In the genomic region with DNA sequence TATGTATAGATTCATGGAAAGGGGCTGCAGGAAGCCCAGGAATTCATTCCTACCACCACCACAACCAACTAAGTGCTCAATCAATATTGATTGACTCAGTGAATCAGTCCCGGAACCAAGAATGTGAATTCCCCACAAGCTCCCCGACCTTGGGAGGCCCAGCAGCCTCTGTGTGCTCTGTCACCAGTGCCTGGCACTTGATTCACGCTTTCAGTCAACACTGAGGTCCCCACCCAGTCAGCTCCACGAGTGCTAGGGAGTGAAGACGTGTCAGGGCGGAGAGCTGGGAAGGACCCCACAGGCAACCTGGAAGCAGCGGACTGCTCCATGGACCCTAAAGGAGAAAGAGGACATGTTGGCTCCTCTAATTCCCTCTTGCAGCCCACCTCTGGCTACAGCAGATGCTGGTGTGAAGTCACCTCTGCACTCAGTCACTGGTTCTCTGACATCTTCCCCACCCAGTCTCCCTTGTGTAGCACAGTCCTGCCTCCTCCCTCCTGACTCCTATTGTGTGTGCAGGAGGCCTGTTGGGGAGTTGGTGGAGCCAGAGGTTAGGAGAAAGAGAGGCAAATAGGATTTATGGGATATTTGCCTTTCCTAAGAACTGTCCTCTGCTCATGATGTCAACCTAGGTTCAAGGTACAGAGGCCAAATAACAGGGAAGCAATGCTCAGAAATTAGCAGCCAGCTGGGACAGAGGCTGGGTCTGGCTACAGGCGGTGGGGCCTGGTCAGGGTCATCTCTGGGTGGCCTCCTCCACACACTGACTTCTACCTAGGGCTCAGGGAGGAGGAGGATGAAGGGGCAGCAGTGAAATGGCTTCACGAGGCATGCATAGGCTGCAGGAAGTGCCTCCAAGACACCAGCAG, we compare ENCODE assay signal across 1 cellular context.
TF ChIP-seq lines count a peak whose summit lies in the region.
"Not testable (repeated sequence)": the region's sequence is repeated elsewhere in the genome, so short reads cannot be mapped to it uniquely, and the experiment has no call there.

No MANE protein-coding gene starts in this region.

TF ChIP-seq in HepG2, 621 proteins besides CTCF, POLR2A, EP300 and RAD21:
- TF ChIP-seq HDAC2 (CRISPR knock-in tag; IDR thresholded peaks at IDR 0.05) (0 out of 2 replicates have a peak, but pooled peaks have one; percentile 19), MED1 (CRISPR knock-in tag; IDR thresholded peaks at IDR 0.05) (peak; percentile 69), KDM6A (CRISPR knock-in tag; IDR thresholded peaks at IDR 0.05; ENCODE audit: low read depth) (peak; percentile 57; the same call in 1 of the 2 replicates), HOXA3 (CRISPR knock-in tag; IDR thresholded peaks at IDR 0.05) (peak; percentile 23; the same call in 1 of the 2 replicates), ZFY (CRISPR knock-in tag; IDR thresholded peaks at IDR 0.05) (peak; percentile 39; the same call in 1 of the 2 replicates), FOXA3 (CRISPR knock-in tag; IDR thresholded peaks at IDR 0.05) (peak; percentile 27; the same call in 1 of the 2 replicates), HNF4A (CRISPR knock-in tag; IDR thresholded peaks at IDR 0.05) (peak; percentile 83), MIXL1 (CRISPR knock-in tag; IDR thresholded peaks at IDR 0.05) (0 out of 2 replicates have a peak, but pooled peaks have one; percentile 39), RXRA (CRISPR knock-in tag; IDR thresholded peaks at IDR 0.05) (peak; percentile 41; the same call in 1 of the 2 replicates), BCL6 (CRISPR knock-in tag; IDR thresholded peaks at IDR 0.05) (peak; percentile 30; the same call in 1 of the 2 replicates), ELF3 (CRISPR knock-in tag; IDR thresholded peaks at IDR 0.05) (peak; percentile 81), SP5 (CRISPR knock-in tag; IDR thresholded peaks at IDR 0.05; ENCODE audit: borderline replicate concordance, low read depth) (0 out of 2 replicates have a peak, but pooled peaks have one; percentile 29), RXRB (CRISPR knock-in tag; IDR thresholded peaks at IDR 0.05; ENCODE audit: borderline replicate concordance) (peak; percentile 50; the same call in 1 of the 2 replicates), FOXA1 (CRISPR knock-in tag; IDR thresholded peaks at IDR 0.05) (0 out of 2 replicates have a peak, but pooled peaks have one; percentile 17), GATAD2A (CRISPR knock-in tag; IDR thresholded peaks at IDR 0.05) (peak; percentile 72), HMG20B (CRISPR knock-in tag; conservative IDR thresholded peaks at IDR 0.05) (0 out of 2 replicates have a peak, but pooled peaks have one; percentile 49), RARA (CRISPR knock-in tag; IDR thresholded peaks at IDR 0.05) (peak; percentile 78), SOX5 (CRISPR knock-in tag; IDR thresholded peaks at IDR 0.05; ENCODE audit: borderline replicate concordance) (peak; percentile 53; the same call in 1 of the 2 replicates), SAP130 (CRISPR knock-in tag; IDR thresholded peaks at IDR 0.05; ENCODE audit: low read depth) (peak; percentile 49; the same call in 1 of the 2 replicates), NR2F6 (CRISPR knock-in tag; IDR thresholded peaks at IDR 0.05) (peak; percentile 75), SOX13 (CRISPR knock-in tag; conservative IDR thresholded peaks at IDR 0.05 in 1 of 2, IDR thresholded peaks at IDR 0.05 in 1 of 2) (peak in 1 of 2 experiments; percentile 52; a peak in 1 of 4 replicates), ZNF143 (CRISPR knock-in tag; IDR thresholded peaks at IDR 0.05) (0 out of 2 replicates have a peak, but pooled peaks have one; percentile 31), NCOA2 (CRISPR knock-in tag; IDR thresholded peaks at IDR 0.05) (peak; percentile 30; the same call in 1 of the 2 replicates)
- TF ChIP-seq, protein P1, sequence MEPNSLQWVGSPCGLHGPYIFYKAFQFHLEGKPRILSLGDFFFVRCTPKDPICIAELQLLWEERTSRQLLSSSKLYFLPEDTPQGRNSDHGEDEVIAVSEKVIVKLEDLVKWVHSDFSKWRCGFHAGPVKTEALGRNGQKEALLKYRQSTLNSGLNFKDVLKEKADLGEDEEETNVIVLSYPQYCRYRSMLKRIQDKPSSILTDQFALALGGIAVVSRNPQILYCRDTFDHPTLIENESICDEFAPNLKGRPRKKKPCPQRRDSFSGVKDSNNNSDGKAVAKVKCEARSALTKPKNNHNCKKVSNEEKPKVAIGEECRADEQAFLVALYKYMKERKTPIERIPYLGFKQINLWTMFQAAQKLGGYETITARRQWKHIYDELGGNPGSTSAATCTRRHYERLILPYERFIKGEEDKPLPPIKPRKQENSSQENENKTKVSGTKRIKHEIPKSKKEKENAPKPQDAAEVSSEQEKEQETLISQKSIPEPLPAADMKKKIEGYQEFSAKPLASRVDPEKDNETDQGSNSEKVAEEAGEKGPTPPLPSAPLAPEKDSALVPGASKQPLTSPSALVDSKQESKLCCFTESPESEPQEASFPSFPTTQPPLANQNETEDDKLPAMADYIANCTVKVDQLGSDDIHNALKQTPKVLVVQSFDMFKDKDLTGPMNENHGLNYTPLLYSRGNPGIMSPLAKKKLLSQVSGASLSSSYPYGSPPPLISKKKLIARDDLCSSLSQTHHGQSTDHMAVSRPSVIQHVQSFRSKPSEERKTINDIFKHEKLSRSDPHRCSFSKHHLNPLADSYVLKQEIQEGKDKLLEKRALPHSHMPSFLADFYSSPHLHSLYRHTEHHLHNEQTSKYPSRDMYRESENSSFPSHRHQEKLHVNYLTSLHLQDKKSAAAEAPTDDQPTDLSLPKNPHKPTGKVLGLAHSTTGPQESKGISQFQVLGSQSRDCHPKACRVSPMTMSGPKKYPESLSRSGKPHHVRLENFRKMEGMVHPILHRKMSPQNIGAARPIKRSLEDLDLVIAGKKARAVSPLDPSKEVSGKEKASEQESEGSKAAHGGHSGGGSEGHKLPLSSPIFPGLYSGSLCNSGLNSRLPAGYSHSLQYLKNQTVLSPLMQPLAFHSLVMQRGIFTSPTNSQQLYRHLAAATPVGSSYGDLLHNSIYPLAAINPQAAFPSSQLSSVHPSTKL (CRISPR knock-in tag; IDR thresholded peaks at IDR 0.05), result peak; percentile 62
- TF ChIP-seq, protein P2, sequence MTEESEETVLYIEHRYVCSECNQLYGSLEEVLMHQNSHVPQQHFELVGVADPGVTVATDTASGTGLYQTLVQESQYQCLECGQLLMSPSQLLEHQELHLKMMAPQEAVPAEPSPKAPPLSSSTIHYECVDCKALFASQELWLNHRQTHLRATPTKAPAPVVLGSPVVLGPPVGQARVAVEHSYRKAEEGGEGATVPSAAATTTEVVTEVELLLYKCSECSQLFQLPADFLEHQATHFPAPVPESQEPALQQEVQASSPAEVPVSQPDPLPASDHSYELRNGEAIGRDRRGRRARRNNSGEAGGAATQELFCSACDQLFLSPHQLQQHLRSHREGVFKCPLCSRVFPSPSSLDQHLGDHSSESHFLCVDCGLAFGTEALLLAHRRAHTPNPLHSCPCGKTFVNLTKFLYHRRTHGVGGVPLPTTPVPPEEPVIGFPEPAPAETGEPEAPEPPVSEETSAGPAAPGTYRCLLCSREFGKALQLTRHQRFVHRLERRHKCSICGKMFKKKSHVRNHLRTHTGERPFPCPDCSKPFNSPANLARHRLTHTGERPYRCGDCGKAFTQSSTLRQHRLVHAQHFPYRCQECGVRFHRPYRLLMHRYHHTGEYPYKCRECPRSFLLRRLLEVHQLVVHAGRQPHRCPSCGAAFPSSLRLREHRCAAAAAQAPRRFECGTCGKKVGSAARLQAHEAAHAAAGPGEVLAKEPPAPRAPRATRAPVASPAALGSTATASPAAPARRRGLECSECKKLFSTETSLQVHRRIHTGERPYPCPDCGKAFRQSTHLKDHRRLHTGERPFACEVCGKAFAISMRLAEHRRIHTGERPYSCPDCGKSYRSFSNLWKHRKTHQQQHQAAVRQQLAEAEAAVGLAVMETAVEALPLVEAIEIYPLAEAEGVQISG (CRISPR knock-in tag; IDR thresholded peaks at IDR 0.05), result peak; percentile 30; the same call in 1 of the 2 replicates
- TF ChIP-seq, protein P3, sequence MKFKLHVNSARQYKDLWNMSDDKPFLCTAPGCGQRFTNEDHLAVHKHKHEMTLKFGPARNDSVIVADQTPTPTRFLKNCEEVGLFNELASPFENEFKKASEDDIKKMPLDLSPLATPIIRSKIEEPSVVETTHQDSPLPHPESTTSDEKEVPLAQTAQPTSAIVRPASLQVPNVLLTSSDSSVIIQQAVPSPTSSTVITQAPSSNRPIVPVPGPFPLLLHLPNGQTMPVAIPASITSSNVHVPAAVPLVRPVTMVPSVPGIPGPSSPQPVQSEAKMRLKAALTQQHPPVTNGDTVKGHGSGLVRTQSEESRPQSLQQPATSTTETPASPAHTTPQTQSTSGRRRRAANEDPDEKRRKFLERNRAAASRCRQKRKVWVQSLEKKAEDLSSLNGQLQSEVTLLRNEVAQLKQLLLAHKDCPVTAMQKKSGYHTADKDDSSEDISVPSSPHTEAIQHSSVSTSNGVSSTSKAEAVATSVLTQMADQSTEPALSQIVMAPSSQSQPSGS (CRISPR knock-in tag; IDR thresholded peaks at IDR 0.05), result peak; percentile 60; the same call in 1 of the 2 replicates
- TF ChIP-seq FOXA1, NR2F6, SOX13 (IDR thresholded peaks at IDR 0.05): not testable (repeated sequence)
- TF ChIP-seq, protein P4, sequence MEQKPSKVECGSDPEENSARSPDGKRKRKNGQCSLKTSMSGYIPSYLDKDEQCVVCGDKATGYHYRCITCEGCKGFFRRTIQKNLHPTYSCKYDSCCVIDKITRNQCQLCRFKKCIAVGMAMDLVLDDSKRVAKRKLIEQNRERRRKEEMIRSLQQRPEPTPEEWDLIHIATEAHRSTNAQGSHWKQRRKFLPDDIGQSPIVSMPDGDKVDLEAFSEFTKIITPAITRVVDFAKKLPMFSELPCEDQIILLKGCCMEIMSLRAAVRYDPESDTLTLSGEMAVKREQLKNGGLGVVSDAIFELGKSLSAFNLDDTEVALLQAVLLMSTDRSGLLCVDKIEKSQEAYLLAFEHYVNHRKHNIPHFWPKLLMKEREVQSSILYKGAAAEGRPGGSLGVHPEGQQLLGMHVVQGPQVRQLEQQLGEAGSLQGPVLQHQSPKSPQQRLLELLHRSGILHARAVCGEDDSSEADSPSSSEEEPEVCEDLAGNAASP (CRISPR knock-in tag; IDR thresholded peaks at IDR 0.05; ENCODE audit: borderline replicate concordance), result peak; percentile 48; the same call in 1 of the 2 replicates
- TF ChIP-seq, protein P5, sequence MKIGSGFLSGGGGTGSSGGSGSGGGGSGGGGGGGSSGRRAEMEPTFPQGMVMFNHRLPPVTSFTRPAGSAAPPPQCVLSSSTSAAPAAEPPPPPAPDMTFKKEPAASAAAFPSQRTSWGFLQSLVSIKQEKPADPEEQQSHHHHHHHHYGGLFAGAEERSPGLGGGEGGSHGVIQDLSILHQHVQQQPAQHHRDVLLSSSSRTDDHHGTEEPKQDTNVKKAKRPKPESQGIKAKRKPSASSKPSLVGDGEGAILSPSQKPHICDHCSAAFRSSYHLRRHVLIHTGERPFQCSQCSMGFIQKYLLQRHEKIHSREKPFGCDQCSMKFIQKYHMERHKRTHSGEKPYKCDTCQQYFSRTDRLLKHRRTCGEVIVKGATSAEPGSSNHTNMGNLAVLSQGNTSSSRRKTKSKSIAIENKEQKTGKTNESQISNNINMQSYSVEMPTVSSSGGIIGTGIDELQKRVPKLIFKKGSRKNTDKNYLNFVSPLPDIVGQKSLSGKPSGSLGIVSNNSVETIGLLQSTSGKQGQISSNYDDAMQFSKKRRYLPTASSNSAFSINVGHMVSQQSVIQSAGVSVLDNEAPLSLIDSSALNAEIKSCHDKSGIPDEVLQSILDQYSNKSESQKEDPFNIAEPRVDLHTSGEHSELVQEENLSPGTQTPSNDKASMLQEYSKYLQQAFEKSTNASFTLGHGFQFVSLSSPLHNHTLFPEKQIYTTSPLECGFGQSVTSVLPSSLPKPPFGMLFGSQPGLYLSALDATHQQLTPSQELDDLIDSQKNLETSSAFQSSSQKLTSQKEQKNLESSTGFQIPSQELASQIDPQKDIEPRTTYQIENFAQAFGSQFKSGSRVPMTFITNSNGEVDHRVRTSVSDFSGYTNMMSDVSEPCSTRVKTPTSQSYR (CRISPR knock-in tag; IDR thresholded peaks at IDR 0.05; ENCODE audit: borderline replicate concordance), result peak; percentile 18; the same call in 1 of the 2 replicates
- TF ChIP-seq, protein P6, sequence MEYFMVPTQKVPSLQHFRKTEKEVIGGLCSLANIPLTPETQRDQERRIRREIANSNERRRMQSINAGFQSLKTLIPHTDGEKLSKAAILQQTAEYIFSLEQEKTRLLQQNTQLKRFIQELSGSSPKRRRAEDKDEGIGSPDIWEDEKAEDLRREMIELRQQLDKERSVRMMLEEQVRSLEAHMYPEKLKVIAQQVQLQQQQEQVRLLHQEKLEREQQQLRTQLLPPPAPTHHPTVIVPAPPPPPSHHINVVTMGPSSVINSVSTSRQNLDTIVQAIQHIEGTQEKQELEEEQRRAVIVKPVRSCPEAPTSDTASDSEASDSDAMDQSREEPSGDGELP (IDR thresholded peaks at IDR 0.05; ENCODE audit: borderline replicate concordance, low read depth), result peak; percentile 71; the same call in 1 of the 2 replicates
- TF ChIP-seq, protein P7, sequence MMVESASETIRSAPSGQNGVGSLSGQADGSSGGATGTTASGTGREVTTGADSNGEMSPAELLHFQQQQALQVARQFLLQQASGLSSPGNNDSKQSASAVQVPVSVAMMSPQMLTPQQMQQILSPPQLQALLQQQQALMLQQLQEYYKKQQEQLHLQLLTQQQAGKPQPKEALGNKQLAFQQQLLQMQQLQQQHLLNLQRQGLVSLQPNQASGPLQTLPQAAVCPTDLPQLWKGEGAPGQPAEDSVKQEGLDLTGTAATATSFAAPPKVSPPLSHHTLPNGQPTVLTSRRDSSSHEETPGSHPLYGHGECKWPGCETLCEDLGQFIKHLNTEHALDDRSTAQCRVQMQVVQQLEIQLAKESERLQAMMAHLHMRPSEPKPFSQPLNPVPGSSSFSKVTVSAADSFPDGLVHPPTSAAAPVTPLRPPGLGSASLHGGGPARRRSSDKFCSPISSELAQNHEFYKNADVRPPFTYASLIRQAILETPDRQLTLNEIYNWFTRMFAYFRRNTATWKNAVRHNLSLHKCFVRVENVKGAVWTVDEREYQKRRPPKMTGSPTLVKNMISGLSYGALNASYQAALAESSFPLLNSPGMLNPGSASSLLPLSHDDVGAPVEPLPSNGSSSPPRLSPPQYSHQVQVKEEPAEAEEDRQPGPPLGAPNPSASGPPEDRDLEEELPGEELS (CRISPR knock-in tag; IDR thresholded peaks at IDR 0.05), result 0 out of 2 replicates have a peak, but pooled peaks have one; percentile 21
TF ChIP-seq in HepG2: peak in this region for 30; not testable (repeated sequence) for 591.
